In genomic region chr12:74280156-74280655, GRCh38 we compare ENCODE assay signal across 10 cellular contexts.
"Had no signal": no experiment of that assay in that cellular context is flagged by ENCODE, and none has a peak within 500 bp of the region (broad histone marks: within the 10 kb centered on the region; RNA-seq: fewer than 3 reads in every experiment).

No MANE protein-coding gene starts in this region.

- FAIRE-seq: H1 had no signal

- H3K27ac ChIP-seq: GM23248 had no signal

- ATAC-seq: GM23338, HCT116 had no signal

- H3K36me3 ChIP-seq: HAP-1 had no signal

- DNase-seq: GM23248, GOT3, H7, H9, HCEC 1CT, HFFc6 had no signal

- H3K4me3 ChIP-seq: GM23248, GM23338, HAP-1 had no signal

- H3K9ac ChIP-seq: GM23248 had no signal

- H3K4me2 ChIP-seq: GM23338 had no signal

- H3K4me1 ChIP-seq: HAP-1 had no signal

- H2AFZ ChIP-seq: GM23248, GM23338 had no signal

- H3K9me3 ChIP-seq: HAP-1 had no signal
